ENCODE assay signal across 24 cellular contexts in the genomic region with DNA sequence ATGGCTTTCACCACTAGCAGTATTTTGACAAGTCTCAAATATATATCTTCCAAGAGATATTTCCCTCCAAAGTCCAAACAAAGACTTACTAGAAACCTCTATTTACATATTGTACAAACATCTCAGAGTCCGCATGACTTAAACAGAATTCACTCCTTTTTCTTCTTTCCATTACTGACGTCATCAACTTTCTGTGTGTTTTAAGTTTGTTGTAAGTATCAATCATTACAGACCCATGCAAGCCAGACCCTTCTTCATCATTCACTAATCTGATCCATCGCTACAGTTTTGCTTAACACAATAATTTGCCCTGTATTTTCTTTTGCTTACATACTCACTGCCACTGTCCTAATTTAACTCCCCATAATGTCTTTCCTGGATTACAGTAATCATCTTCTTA. TPM values are rescaled to one million over a fixed set of nuclear protein-coding genes. Genes with fewer than 3 reads are reported as not detected.
"Had no signal": no experiment of that assay in that cellular context is flagged by ENCODE, and none has a peak within 500 bp of the region (broad histone marks: within the 10 kb centered on the region; RNA-seq: fewer than 3 reads in every experiment).

No MANE protein-coding gene starts in this region.

- H3K36me3 ChIP-seq: ascending aorta, esophagus squamous epithelium, heart right ventricle, thoracic aorta, upper lobe of right lung had no signal

- H3K4me1 ChIP-seq: ascending aorta, esophagus squamous epithelium, heart right ventricle, upper lobe of right lung had no signal

- H3K9me3 Mint-ChIP-seq: activated CD4-positive, alpha-beta memory T cell treated with anti-CD3 and anti-CD28 coated beads, Interleukin-2, amount 10 ng/mL, durations not matched to agents 7 days and 5 days; activated CD4-positive, alpha-beta T cell treated with anti-CD3 and anti-CD28 coated beads, Interleukin-2, amount 10 ng/mL, durations not matched to agents 24 days and 14 days; activated naive CD4-positive, alpha-beta T cell treated with anti-CD3 and anti-CD28 coated beads, Interleukin-2, amount 50 U/mL, for 24 hours; activated T-helper 1 cell treated with anti-CD3 and anti-CD28 coated beads, Interleukin-12 subunit alpha, Interleukin-12 subunit beta, Interleukin-2, Interleukin-4 antibody, amounts not matched to agents 30 ng/mL and 10 ng/mL and 1 ng/mL, durations not matched to agents 14 hours and 24 hours and 36 hours; central memory CD8-positive, alpha-beta T cell had no signal

- H3K36me3 Mint-ChIP-seq: activated CD8-positive, alpha-beta memory T cell treated with anti-CD3 and anti-CD28 coated beads, Interleukin-2, amount 10 ng/mL, durations not matched to agents 7 days and 5 days; activated naive CD4-positive, alpha-beta T cell treated with anti-CD3 and anti-CD28 coated beads, Interleukin-2, amount 50 U/mL, for 24 hours; natural killer cell had no signal

- DNase-seq: activated CD4-positive, alpha-beta memory T cell treated with anti-CD3 and anti-CD28 coated beads, Interleukin-2, amount 10 ng/mL, durations not matched to agents 7 days and 5 days; activated CD4-positive, alpha-beta T cell treated with anti-CD3 and anti-CD28 coated beads, Interleukin-2, amount 10 ng/mL, durations not matched to agents 24 days and 14 days; activated CD8-positive, alpha-beta memory T cell treated with anti-CD3 and anti-CD28 coated beads, Interleukin-2, amount 10 ng/mL, durations not matched to agents 7 days and 5 days; activated gamma-delta T cell; dorsolateral prefrontal cortex; effector memory CD8-positive, alpha-beta T cell; esophagus squamous epithelium; foreskin fibroblast; heart right ventricle; kidney; midbrain; natural killer cell; stimulated activated CD4-positive, alpha-beta T cell treated with anti-CD3 and anti-CD28 coated beads, Interleukin-4, amount 100 ng/mL, for 24 hours; stimulated activated naive CD4-positive, alpha-beta T cell treated with Interleukin-2 at 50 U/mL for 16 hours; upper lobe of right lung had no signal

- H3K27me3 Mint-ChIP-seq: activated CD4-positive, alpha-beta memory T cell treated with anti-CD3 and anti-CD28 coated beads, Interleukin-2, amount 10 ng/mL, durations not matched to agents 7 days and 5 days; activated CD4-positive, alpha-beta T cell treated with anti-CD3 and anti-CD28 coated beads, Interleukin-2, amount 10 ng/mL, durations not matched to agents 24 days and 14 days; activated CD8-positive, alpha-beta memory T cell treated with anti-CD3 and anti-CD28 coated beads, Interleukin-2, amount 10 ng/mL, durations not matched to agents 7 days and 5 days; activated naive CD4-positive, alpha-beta T cell treated with anti-CD3 and anti-CD28 coated beads, Interleukin-2, amount 50 U/mL, for 24 hours; central memory CD8-positive, alpha-beta T cell; effector memory CD8-positive, alpha-beta T cell; progenitor cell of endocrine pancreas had no signal

- H3K27ac Mint-ChIP-seq: activated CD4-positive, alpha-beta memory T cell treated with anti-CD3 and anti-CD28 coated beads, Interleukin-2, amount 10 ng/mL, durations not matched to agents 7 days and 5 days; activated CD4-positive, alpha-beta T cell treated with anti-CD3 and anti-CD28 coated beads, Interleukin-2, amount 10 ng/mL, durations not matched to agents 24 days and 14 days; activated CD8-positive, alpha-beta memory T cell treated with anti-CD3 and anti-CD28 coated beads, Interleukin-2, amount 10 ng/mL, durations not matched to agents 7 days and 5 days; activated naive CD4-positive, alpha-beta T cell treated with anti-CD3 and anti-CD28 coated beads, Interleukin-2, amount 50 U/mL, for 24 hours; activated T-helper 1 cell treated with anti-CD3 and anti-CD28 coated beads, Interleukin-12 subunit alpha, Interleukin-12 subunit beta, Interleukin-2, Interleukin-4 antibody, amounts not matched to agents 30 ng/mL and 10 ng/mL and 1 ng/mL, durations not matched to agents 14 hours and 24 hours and 36 hours; effector memory CD8-positive, alpha-beta T cell; natural killer cell; progenitor cell of endocrine pancreas had no signal

- H3K27ac ChIP-seq: ascending aorta, dorsolateral prefrontal cortex, heart right ventricle, thoracic aorta, upper lobe of right lung had no signal

- H3K4me1 Mint-ChIP-seq: activated CD4-positive, alpha-beta memory T cell treated with anti-CD3 and anti-CD28 coated beads, Interleukin-2, amount 10 ng/mL, durations not matched to agents 7 days and 5 days; activated CD4-positive, alpha-beta T cell treated with anti-CD3 and anti-CD28 coated beads, Interleukin-2, amount 10 ng/mL, durations not matched to agents 24 days and 14 days; activated CD8-positive, alpha-beta memory T cell treated with anti-CD3 and anti-CD28 coated beads, Interleukin-2, amount 10 ng/mL, durations not matched to agents 7 days and 5 days; central memory CD8-positive, alpha-beta T cell; natural killer cell had no signal

- H3K4me3 ChIP-seq: ascending aorta, dorsolateral prefrontal cortex, esophagus squamous epithelium, heart right ventricle, lung, thoracic aorta, upper lobe of right lung had no signal

- H3K4me3 Mint-ChIP-seq: activated CD4-positive, alpha-beta memory T cell treated with anti-CD3 and anti-CD28 coated beads, Interleukin-2, amount 10 ng/mL, durations not matched to agents 7 days and 5 days; activated CD4-positive, alpha-beta T cell treated with anti-CD3 and anti-CD28 coated beads, Interleukin-2, amount 10 ng/mL, durations not matched to agents 24 days and 14 days; activated CD8-positive, alpha-beta memory T cell treated with anti-CD3 and anti-CD28 coated beads, Interleukin-2, amount 10 ng/mL, durations not matched to agents 7 days and 5 days; activated naive CD4-positive, alpha-beta T cell treated with anti-CD3 and anti-CD28 coated beads, Interleukin-2, amount 50 U/mL, for 24 hours; activated T-helper 1 cell treated with anti-CD3 and anti-CD28 coated beads, Interleukin-12 subunit alpha, Interleukin-12 subunit beta, Interleukin-2, Interleukin-4 antibody, amounts not matched to agents 30 ng/mL and 10 ng/mL and 1 ng/mL, durations not matched to agents 14 hours and 24 hours and 36 hours; central memory CD8-positive, alpha-beta T cell; effector memory CD8-positive, alpha-beta T cell; natural killer cell had no signal

- H3K9me3 ChIP-seq: ascending aorta, esophagus squamous epithelium, heart right ventricle, thoracic aorta, upper lobe of right lung had no signal

- H3K27me3 ChIP-seq: ascending aorta, dorsolateral prefrontal cortex, esophagus squamous epithelium, heart right ventricle, upper lobe of right lung had no signal

- ATAC-seq: activated CD4-positive, CD25-positive, alpha-beta regulatory T cell treated with anti-CD3 and anti-CD28 coated beads, Interleukin-2, amount 50 U/mL, for 24 hours; activated CD8-positive, alpha-beta memory T cell treated with anti-CD3 and anti-CD28 coated beads, Interleukin-2, amount 10 ng/mL, durations not matched to agents 7 days and 5 days; effector memory CD8-positive, alpha-beta T cell; heart right ventricle; left lobe of liver; natural killer cell; upper lobe of right lung had no signal

RNA-seq across cellular contexts. Expression of a gene that starts 51.9 kb away (rescaled TPM):
- total RNA-seq: activated T-helper 1 cell treated with anti-CD3 and anti-CD28 coated beads, Interleukin-12 subunit alpha, Interleukin-12 subunit beta, Interleukin-2, Interleukin-4 antibody, amounts not matched to agents 30 ng/mL and 10 ng/mL and 1 ng/mL, durations not matched to agents 14 hours and 24 hours and 36 hours had no signal
